Comparison of ENCODE assay signal across 9 cellular contexts in the genomic region with DNA sequence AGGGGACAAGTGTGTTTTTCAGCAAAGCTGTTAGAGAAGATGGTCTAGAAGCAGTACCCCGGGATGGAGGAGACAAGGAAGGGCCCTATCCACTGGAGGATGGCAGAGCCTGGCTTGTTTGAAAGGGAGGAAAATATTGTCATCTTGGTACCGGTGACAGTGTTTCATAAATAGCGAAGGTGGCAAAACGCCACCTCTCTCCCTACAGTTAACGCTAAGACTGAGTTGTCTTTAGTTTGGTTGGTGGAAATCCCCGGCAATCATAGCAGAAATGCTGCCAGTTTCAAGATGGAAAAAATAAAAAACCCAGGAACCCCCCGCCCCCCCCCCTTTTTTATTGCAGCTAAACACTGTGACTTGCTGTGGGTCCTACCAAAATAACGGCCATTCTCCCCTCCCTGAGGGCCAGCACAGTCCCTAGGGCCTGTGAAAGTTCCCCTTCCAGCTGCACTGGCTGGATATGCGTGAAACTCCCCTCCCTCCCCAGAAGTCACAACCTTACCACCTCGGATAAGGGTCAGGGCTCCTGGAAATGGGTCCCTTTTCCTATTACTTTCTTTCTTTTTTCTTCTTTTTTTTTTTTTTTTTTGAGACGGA. TPM values are rescaled to one million over a fixed set of nuclear protein-coding genes. Genes with fewer than 3 reads are reported as not detected.
DNase-seq lines count a peak whose midpoint lies in the region; ATAC-seq lines count a peak whose summit lies in the region.
"Had no signal": no experiment of that assay in that cellular context is flagged by ENCODE, and none has a peak within 500 bp of the region (broad histone marks: within the 10 kb centered on the region; RNA-seq: fewer than 3 reads in every experiment).

No MANE protein-coding gene starts in this region.

- peak overlapping the region; percentile 90 for H3K27ac Mint-ChIP-seq in activated CD8-positive, alpha-beta T cell treated with anti-CD3 and anti-CD28 coated beads, Interleukin-2, amount 10 ng/mL, durations not matched to agents 7 days and 5 days
- peak overlapping the region; percentile 92 to 99 (median 96) for H3K27ac Mint-ChIP-seq in immature natural killer cell

- no peaks in the 10 kb centered on the region for H3K27me3 Mint-ChIP-seq in activated CD8-positive, alpha-beta T cell treated with anti-CD3 and anti-CD28 coated beads, Interleukin-2, amount 10 ng/mL, durations not matched to agents 7 days and 5 days (ENCODE audit: low read depth)
- H3K27me3 Mint-ChIP-seq in immature natural killer cell (ENCODE audit: low read depth in 3 of 3), result peaks cover 15 to 29% (median 26%) of the 10 kb centered on the region in 3 donors

- H3K4me1 Mint-ChIP-seq in activated CD8-positive, alpha-beta T cell treated with anti-CD3 and anti-CD28 coated beads, Interleukin-2, amount 10 ng/mL, durations not matched to agents 7 days and 5 days (ENCODE audit: low read depth), result peaks cover 67% of the 10 kb centered on the region
- peaks cover 82 to 84% of the 10 kb centered on the region in 2 donors for H3K4me1 Mint-ChIP-seq in immature natural killer cell

- no peak for ATAC-seq in activated CD8-positive, alpha-beta T cell treated with anti-CD3 and anti-CD28 coated beads, Interleukin-2, amount 10 ng/mL, durations not matched to agents 7 days and 5 days
- ATAC-seq in HG03108 (IDR thresholded peaks at IDR 0.05; ENCODE audit: unreplicated experiment) (no peak), GM19324 (IDR thresholded peaks at IDR 0.05; ENCODE audit: low FRiP score, unreplicated experiment) (no peak)

- peak overlapping the region; percentile 94 to 99 (median 97) for H3K9ac ChIP-seq in BLaER1 treated with 17β-estradiol and CSF1 and Interleukin-3, amounts not matched to agents 10 nM and 100 nM

- POLR2A ChIA-PET in activated CD8-positive, alpha-beta T cell treated with anti-CD3 and anti-CD28 coated beads, Interleukin-2, amount 10 ng/mL, durations not matched to agents 7 days and 5 days (lab: Charles Lee), result interaction anchor here (0.6 to 10.3 kb wide), 11 partner anchors 10 to 115 kb away, joined by 3 to 355 read pairs (median 14); no protein-coding TSS in a partner anchor

- peaks cover 68% of the 10 kb centered on the region for H3K36me3 Mint-ChIP-seq in activated CD8-positive, alpha-beta T cell treated with anti-CD3 and anti-CD28 coated beads, Interleukin-2, amount 10 ng/mL, durations not matched to agents 7 days and 5 days (ENCODE audit: low read depth)
- H3K36me3 Mint-ChIP-seq in immature natural killer cell, result peaks cover 0 to 6% (median 2%) of the 10 kb centered on the region in 3 donors

- H3K9me3 Mint-ChIP-seq in activated CD8-positive, alpha-beta T cell treated with anti-CD3 and anti-CD28 coated beads, Interleukin-2, amount 10 ng/mL, durations not matched to agents 7 days and 5 days (ENCODE audit: insufficient read depth), result no peaks in the 10 kb centered on the region
- H3K9me3 Mint-ChIP-seq in immature natural killer cell, result no peaks in the 10 kb centered on the region

- H3K36me3 ChIP-seq in BLaER1 treated with 17β-estradiol and CSF1 and Interleukin-3, amounts not matched to agents 10 nM and 100 nM, result peaks cover 8 to 17% (median 10%) of the 10 kb centered on the region in 11 experiments

- no peaks in the 10 kb centered on the region for H3K9me3 ChIP-seq in BLaER1 treated with 17β-estradiol and CSF1 and Interleukin-3, amounts not matched to agents 10 nM and 100 nM (replicated peaks in 1 of 11)

- DNase-seq in KBM-7 (peak; percentile 14), immature natural killer cell (peak; percentile 56 to 66 (median 62)), OCI-M2 (lab: John Stamatoyannopoulos, UW; ENCODE audit: unreplicated experiment) (no peak), GOT3 (lab: John Stamatoyannopoulos, UW) (no peak)
- DNase-seq in activated CD8-positive, alpha-beta T cell treated with anti-CD3 and anti-CD28 coated beads, Interleukin-2, amount 10 ng/mL, durations not matched to agents 7 days and 5 days, result peak; percentile 48
- DNase-seq: ACHN had no signal

- CTCF ChIA-PET in activated CD8-positive, alpha-beta T cell treated with anti-CD3 and anti-CD28 coated beads, Interleukin-2, amount 10 ng/mL, durations not matched to agents 7 days and 5 days (lab: Charles Lee), result interaction anchor here (0.6 to 12.0 kb wide), 6 partner anchors 22 to 66 kb away, joined by 3 to 232 read pairs (median 8); no protein-coding TSS in a partner anchor

- H3K4me3 ChIP-seq in BLaER1 treated with 17β-estradiol and CSF1 and Interleukin-3, amounts not matched to agents 10 nM and 100 nM, result peak overlapping the region; percentile 86 to 100 (median 98)

- in situ Hi-C loops in KBM-7 (cut with MboI; ENCODE audit: low pct_unique_long_range_greater_than_20kb, low sequenced_read_pairs), result no loop called here

- H3K27ac ChIP-seq in BLaER1 treated with 17β-estradiol and CSF1 and Interleukin-3, amounts not matched to agents 10 nM and 100 nM, result peak overlapping the region; percentile 91 to 99 (median 96); a peak in 21 of 22 replicates

- H3K4me1 ChIP-seq in BLaER1 treated with 17β-estradiol and CSF1 and Interleukin-3, amounts not matched to agents 10 nM and 100 nM, result peaks cover 70 to 85% (median 76%) of the 10 kb centered on the region in 10 experiments

- H3K27me3 ChIP-seq in BLaER1 treated with 17β-estradiol and CSF1 and Interleukin-3, amounts not matched to agents 10 nM and 100 nM, result no peaks in the 10 kb centered on the region

- H3K4me3 Mint-ChIP-seq in activated CD8-positive, alpha-beta T cell treated with anti-CD3 and anti-CD28 coated beads, Interleukin-2, amount 10 ng/mL, durations not matched to agents 7 days and 5 days, result peak overlapping the region; percentile 90
- H3K4me3 Mint-ChIP-seq in immature natural killer cell, result peak overlapping the region; percentile 92 to 100 (median 98)

- peaks cover 34 to 64% (median 49%) of the 10 kb centered on the region in 11 experiments for H4K20me1 ChIP-seq in BLaER1 treated with 17β-estradiol and CSF1 and Interleukin-3, amounts not matched to agents 10 nM and 100 nM

- peak overlapping the region; percentile 90 to 98 (median 96) for H3K4me2 ChIP-seq in BLaER1 treated with 17β-estradiol and CSF1 and Interleukin-3, amounts not matched to agents 10 nM and 100 nM

RNA-seq across cellular contexts. Expression of gene PIK3CD, which starts 3.7 kb away (rescaled TPM):
- total RNA-seq in activated CD8-positive, alpha-beta T cell treated with anti-CD3 and anti-CD28 coated beads, Interleukin-2, amount 10 ng/mL, durations not matched to agents 7 days and 5 days, result 100 to 1,000 TPM; 283 to 285 TPM
- 100 to 1,000 TPM in 1 of 3 donors, 10 to 100 TPM in 2; 43.4 to 133 (median 49.0) TPM for polyA plus RNA-seq in immature natural killer cell

Comparison
In these comparisons a context has a peak if more than half of its experiments do, and no peak if none do; other contexts are left out.
1. DNase-seq: peak in KBM-7 (single experiment), activated CD8-positive, alpha-beta T cell treated with anti-CD3 and anti-CD28 coated beads, Interleukin-2, amount 10 ng/mL, durations not matched to agents 7 days and 5 days (single experiment) and immature natural killer cell (3 of 3); none in OCI-M2 (single experiment) and GOT3 (single experiment).